In genomic region chr16:10561001-10561400, GRCh38 we compare ENCODE assay signal across 18 cellular contexts. TPM values are rescaled to one million over a fixed set of nuclear protein-coding genes. Genes with fewer than 3 reads are reported as not detected.
"Had no signal": no experiment of that assay in that cellular context is flagged by ENCODE, and none has a peak within 500 bp of the region (broad histone marks: within the 10 kb centered on the region; RNA-seq: fewer than 3 reads in every experiment).

No MANE protein-coding gene starts in this region.

- DNase-seq: activated CD4-positive, alpha-beta T cell treated with anti-CD3 and anti-CD28 coated beads for 1 hour; activated CD4-positive, alpha-beta T cell treated with anti-CD3 and anti-CD28 coated beads, Interleukin-2, amount 50 U/mL, for 48 hours; activated effector memory CD4-positive, alpha-beta T cell treated with anti-CD3 and anti-CD28 coated beads, Interleukin-2, amount 50 U/mL, for 16 hours; activated T-cell treated with anti-CD3 and anti-CD28 coated beads, Interleukin-2, amount 50 U/mL, for 4 hours; amniotic stem cell; brain microvascular endothelial cell; dorsolateral prefrontal cortex; foreskin fibroblast; left lung; midbrain; ovary; SW 1271 had no signal

- H3K9me3 ChIP-seq: ovary, vagina had no signal

- H3K4me1 Mint-ChIP-seq: neural progenitor cell had no signal

- ATAC-seq: activated naive CD4-positive, alpha-beta T cell treated with anti-CD3 and anti-CD28 coated beads, Interleukin-2, amount 50 U/mL, for 72 hours; activated T-cell treated with anti-CD3 and anti-CD28 coated beads, Interleukin-2, amount 50 U/mL, for 4 hours; left lung; stimulated activated memory B cell treated with anti-CD40 and anti-IgM and Interleukin-4, amounts not matched to agents 10 μg/mL and 1 μg/mL and 100 μg/mL, for 72 hours had no signal

- H3K27ac ChIP-seq: brain microvascular endothelial cell, neural progenitor cell, vagina had no signal

- H3K4me3 Mint-ChIP-seq: activated T-cell treated with anti-CD3 and anti-CD28 coated beads, Interleukin-2, amount 50 U/mL, for 4 hours; neural progenitor cell; stimulated activated memory B cell treated with anti-CD40 and anti-IgM and Interleukin-4, amounts not matched to agents 10 μg/mL and 1 μg/mL and 100 μg/mL, for 72 hours had no signal

- H3K27me3 Mint-ChIP-seq: stimulated activated memory B cell treated with anti-CD40 and anti-IgM and Interleukin-4, amounts not matched to agents 10 μg/mL and 1 μg/mL and 100 μg/mL, for 72 hours had no signal

- H3K4me2 ChIP-seq: neural progenitor cell, smooth muscle cell had no signal

- H3K4me3 ChIP-seq: dorsolateral prefrontal cortex, esophagus muscularis mucosa, left lung, neural progenitor cell, ovary, smooth muscle cell, vagina had no signal

- H3K36me3 ChIP-seq: brain microvascular endothelial cell, esophagus muscularis mucosa, left lung, neural progenitor cell, ovary, vagina had no signal

- H3K4me1 ChIP-seq: neural progenitor cell had no signal

- H3K27me3 ChIP-seq: brain microvascular endothelial cell, esophagus muscularis mucosa, left lung, neural progenitor cell, ovary, vagina had no signal

- H3K27ac Mint-ChIP-seq: activated naive CD4-positive, alpha-beta T cell treated with anti-CD3 and anti-CD28 coated beads, Interleukin-2, amount 50 U/mL, for 72 hours; neural progenitor cell; stimulated activated memory B cell treated with anti-CD40 and anti-IgM and Interleukin-4, amounts not matched to agents 10 μg/mL and 1 μg/mL and 100 μg/mL, for 72 hours had no signal

- H3K9ac ChIP-seq: neural progenitor cell had no signal

- H2AFZ ChIP-seq: neural progenitor cell had no signal

RNA-seq across cellular contexts. Expression of gene EMP2, which starts 19.4 kb away (rescaled TPM):
- total RNA-seq: activated naive CD4-positive, alpha-beta T cell treated with anti-CD3 and anti-CD28 coated beads, Interleukin-2, amount 50 U/mL, for 72 hours had no signal
